10 cellular contexts compared by ENCODE assay signal in the genomic region with DNA sequence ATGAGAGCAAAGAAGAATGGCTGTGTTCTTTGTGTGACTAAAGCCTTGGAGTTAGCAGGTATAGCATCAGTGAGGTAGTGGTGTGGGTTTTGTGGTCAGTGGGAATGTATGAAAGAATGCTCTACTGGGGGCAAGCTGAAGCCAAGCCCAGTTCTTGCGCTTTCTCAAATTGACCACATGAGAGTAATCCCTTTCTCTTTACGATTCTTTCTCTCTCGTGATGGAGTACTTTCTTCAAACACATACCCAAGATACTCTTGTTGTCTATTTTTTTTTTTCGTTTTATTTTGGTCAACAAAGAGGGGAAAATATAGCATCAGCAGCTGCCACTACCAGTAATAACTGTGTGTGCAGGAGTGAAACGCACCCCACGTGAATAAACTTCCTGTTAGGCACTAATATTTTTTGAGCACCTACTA. TPM values are rescaled to one million over a fixed set of nuclear protein-coding genes. Genes with fewer than 3 reads are reported as not detected.
DNase-seq lines count a peak whose midpoint lies in the region; ATAC-seq, FAIRE-seq and TF ChIP-seq lines count a peak whose summit lies in the region.
"Had no signal": no experiment of that assay in that cellular context is flagged by ENCODE, and none has a peak within 500 bp of the region (broad histone marks: within the 10 kb centered on the region; RNA-seq: fewer than 3 reads in every experiment).

No MANE protein-coding gene starts in this region.

- POLR2A ChIA-PET in HepG2 (lab: Yijun Ruan, JAX) (interaction anchor here (2.5 to 4.1 kb wide), 2 partner anchors 9 to 48 kb away, joined by 7 to 35 read pairs; a partner anchor contains a TSS), PC-3 (lab: Charles Lee; ENCODE audit: unreplicated experiment) (no interaction called here)

- BruUV-seq in HepG2 (replicated peaks; lab: Mats Ljungman, UMichigan) (no TSS peak), PC-3 (replicated peaks; lab: Mats Ljungman, UMichigan) (no TSS peak)

- TF ChIP-seq POLR2A in HepG2 (IDR thresholded peaks at IDR 0.05; ENCODE audit: insufficient read depth in 1 of 2, low read depth in 2 of 2, low read length in 2 of 2) (no peak), right lobe of liver (IDR thresholded peaks at IDR 0.05) (no peak), gastroesophageal sphincter (IDR thresholded peaks at IDR 0.05) (no peak)

- H3K79me2 ChIP-seq in HepG2 (ENCODE audit: insufficient read depth, low read length) (no peaks in the 10 kb centered on the region), PC-3 (ENCODE audit: low read length) (no peaks in the 10 kb centered on the region)

- CTCF ChIA-PET in HepG2 (lab: Yijun Ruan, JAX; ENCODE audit: low intra/inter-chr PET ratio, low total read pairs) (no interaction called here), PC-3 (lab: Charles Lee) (no interaction called here)

- intact Hi-C loops in HepG2 (cut with micrococcal nuclease; ENCODE audit: unreplicated experiment): no loop called here
- intact Hi-C loops in right lobe of liver (cut with DNase I): no loop called here
- intact Hi-C loops in PC-3 (cut with micrococcal nuclease): no loop called here

- H3K4me1 Mint-ChIP-seq in chondrocyte (ENCODE audit: low read depth): peaks cover 5% of the 10 kb centered on the region
- H3K4me1 Mint-ChIP-seq: central memory CD8-positive, alpha-beta T cell had no signal

- H2AFZ ChIP-seq in HepG2 (ENCODE audit: low read length): no peak overlapping the region
- H2AFZ ChIP-seq in PC-3 (ENCODE audit: low read length): no peak overlapping the region

- ATAC-seq in HepG2: peak; percentile 71
- ATAC-seq in right lobe of liver: no peak
- ATAC-seq in HG02885 (IDR thresholded peaks at IDR 0.05; ENCODE audit: poor library complexity, unreplicated experiment): peak; percentile 68
- ATAC-seq in PC-3: peak; percentile 40; the same call in 1 of the 2 replicates
- ATAC-seq in gastroesophageal sphincter: no peak

- TF ChIP-seq CTCF in HepG2 (CRISPR knock-in tag; IDR thresholded peaks at IDR 0.05) (no peak), right lobe of liver (IDR thresholded peaks at IDR 0.05) (no peak), PC-3 (conservative IDR thresholded peaks at IDR 0.05; ENCODE audit: low read depth, low read length) (no peak), gastroesophageal sphincter (IDR thresholded peaks at IDR 0.05) (no peak), chondrocyte (IDR thresholded peaks at IDR 0.05) (no peak)

- H3K27me3 ChIP-seq in HepG2 (ENCODE audit: control insufficient read depth in 1 of 2, insufficient read depth in 2 of 2, low read length in 2 of 2): no peaks in the 10 kb centered on the region
- no peaks in the 10 kb centered on the region for H3K27me3 ChIP-seq in right lobe of liver
- no peaks in the 10 kb centered on the region for H3K27me3 ChIP-seq in PC-3 (ENCODE audit: low read length)
- no peaks in the 10 kb centered on the region for H3K27me3 ChIP-seq in gastroesophageal sphincter

- no peak overlapping the region for H3K27ac Mint-ChIP-seq in chondrocyte (ENCODE audit: unreplicated experiment)

- H3K9me3 ChIP-seq in HepG2 (ENCODE audit: low read length) (peaks cover 25% of the 10 kb centered on the region), right lobe of liver (no peaks in the 10 kb centered on the region), PC-3 (ENCODE audit: low read length) (no peaks in the 10 kb centered on the region), gastroesophageal sphincter (peaks cover 0 to 8% (median 0%) of the 10 kb centered on the region in 3 donors)

- H3K9me2 ChIP-seq in PC-3 (replicated peaks; ENCODE audit: low read length): no peaks in the 10 kb centered on the region

- H3K27ac ChIP-seq in HepG2 (ENCODE audit: extremely low read length, insufficient read depth, low read length): no peak overlapping the region
- H3K27ac ChIP-seq in right lobe of liver: no peak overlapping the region
- no peak overlapping the region for H3K27ac ChIP-seq in PC-3 (ENCODE audit: low read length)
- H3K27ac ChIP-seq in gastroesophageal sphincter: no peak overlapping the region

- H3K4me1 ChIP-seq in HepG2 (ENCODE audit: insufficient read depth, low read length) (peaks cover 47% of the 10 kb centered on the region), right lobe of liver (peaks cover 0 to 15% (median 8%) of the 10 kb centered on the region in 4 donors), PC-3 (ENCODE audit: insufficient read depth, low read length) (peaks cover 3% of the 10 kb centered on the region; the same call in 1 of the 2 replicates), gastroesophageal sphincter (no peaks in the 10 kb centered on the region)

- TF ChIP-seq RAD21 in HepG2 (CRISPR knock-in tag; IDR thresholded peaks at IDR 0.05): no peak

- H3K4me3 Mint-ChIP-seq in chondrocyte (ENCODE audit: unreplicated experiment): no peak overlapping the region
- H3K4me3 Mint-ChIP-seq: central memory CD8-positive, alpha-beta T cell had no signal

- FAIRE-seq in HepG2 (lab: Jason Lieb, UNC) (no peak), frontal cortex (lab: Jason Lieb, UNC) (no peak)

- in situ Hi-C loops in HepG2 (cut with HindIII; ENCODE audit: extremely low pct_ligation_motif_present, low pct_unique_long_range_greater_than_20kb): no loop called here

- H3K36me3 ChIP-seq in HepG2 (replicated peaks in 1 of 2; ENCODE audit: control insufficient read depth in 1 of 2, insufficient read depth in 2 of 2, low read length in 2 of 2) (no peaks in the 10 kb centered on the region; a peak in 1 of 5 replicates), right lobe of liver (no peaks in the 10 kb centered on the region), PC-3 (ENCODE audit: low read depth, low read length) (no peaks in the 10 kb centered on the region), gastroesophageal sphincter (no peaks in the 10 kb centered on the region)

- WGBS in HepG2 (ENCODE audit: low lambda C conversion rate): 53% methylated on average over 6 of the region's 6 CpGs
- WGBS in right lobe of liver (ENCODE audit: insufficient coverage, low coverage, low lambda C conversion rate, missing lambda C conversion rate): 60% methylated on average over 6 of the region's 6 CpGs
- WGBS in gastroesophageal sphincter (ENCODE audit: low coverage in 1 of 2), 2 donors: 76 to 81% methylated on average over 6 of the region's 6 CpGs

- H4K20me1 ChIP-seq in HepG2 (ENCODE audit: insufficient read depth, low read length) (no peaks in the 10 kb centered on the region), PC-3 (ENCODE audit: low read length) (no peaks in the 10 kb centered on the region)

- H3K9ac ChIP-seq in HepG2 (ENCODE audit: insufficient read depth, low read depth, low read length) (no peak overlapping the region), PC-3 (ENCODE audit: low read length) (no peak overlapping the region)

- peaks cover 6% of the 10 kb centered on the region for H3K9me3 Mint-ChIP-seq in chondrocyte (ENCODE audit: low read depth)
- H3K9me3 Mint-ChIP-seq: central memory CD8-positive, alpha-beta T cell had no signal

- no peaks in the 10 kb centered on the region for H3K27me3 Mint-ChIP-seq in chondrocyte (ENCODE audit: low read depth)

- no peaks in the 10 kb centered on the region for H3K36me3 Mint-ChIP-seq in chondrocyte (ENCODE audit: low read depth)

- H3K4me3 ChIP-seq in HepG2 (replicated peaks in 1 of 3; ENCODE audit: insufficient read depth in 1 of 3, low read depth in 2 of 3, low read length in 3 of 3) (no peak overlapping the region), right lobe of liver (no peak overlapping the region), PC-3 (ENCODE audit: low read length) (no peak overlapping the region), gastroesophageal sphincter (no peak overlapping the region)

- no peaks in the 10 kb centered on the region for H3F3A ChIP-seq in PC-3 (ENCODE audit: low read length, unreplicated experiment)

- H3K4me2 ChIP-seq in HepG2 (ENCODE audit: low read depth, low read length) (peak overlapping the region; percentile 20), PC-3 (ENCODE audit: low read length) (no peak overlapping the region)

- DNase-seq in HepG2 (ENCODE audit: low spot score): peak; percentile 74
- DNase-seq in right lobe of liver: no peak
- DNase-seq in PC-3: peak; percentile 51
- no peak for DNase-seq in chondrocyte (ENCODE audit: low spot score)
- DNase-seq in frontal cortex (ENCODE audit: low spot score in 2 of 2): no peak
- no peak for DNase-seq in NCI-H524 (lab: John Stamatoyannopoulos, UW)
- DNase-seq: NCI-H187 treated with DMSO at 0.1 percent for 48 hours had no signal

- TF ChIP-seq EP300 in HepG2 (IDR thresholded peaks at IDR 0.05; ENCODE audit: low read depth in 2 of 2, low read length in 2 of 2) (no peak), HepG2 (CRISPR knock-in tag; IDR thresholded peaks at IDR 0.05; ENCODE audit: borderline replicate concordance) (no peak), gastroesophageal sphincter (IDR thresholded peaks at IDR 0.05) (no peak)

RNA-seq across cellular contexts. Expression of a gene that starts 8.4 kb away (rescaled TPM):
- total RNA-seq in HepG2 (2016; rRNA removed; fragmentation: Illumina TruSeq; extraction: Trizol): 33.3 and 46.5 TPM in 2 replicates
- 6.8 and 8.5 TPM in 2 replicates for total RNA-seq in HepG2 (2016; cell fraction: cytosol; rRNA removed; fragmentation: Illumina TruSeq; extraction: Trizol; ENCODE audit: low read depth)
- total RNA-seq in HepG2 (2016; cell fraction: insoluble cytoplasmic fraction; rRNA removed; fragmentation: Illumina TruSeq; extraction: Trizol): 34.1 and 46.4 TPM in 2 replicates
- 25.9 and 26.8 TPM in 2 replicates for total RNA-seq in HepG2 (2016; cell fraction: membrane; rRNA removed; fragmentation: Illumina TruSeq; extraction: Trizol)
- total RNA-seq in HepG2 (2016; cell fraction: nucleus; rRNA removed; fragmentation: Illumina TruSeq; extraction: Trizol): 25.0 and 33.6 TPM in 2 replicates
- polyA plus RNA-seq in HepG2 (2011; rRNA removed): 15.6 and 18.2 TPM in 2 replicates
- 10.3 and 15.1 TPM in 2 replicates for polyA plus RNA-seq in HepG2 (2011; cell fraction: cytosol; rRNA removed)
- 4.2 and 6.1 TPM in 2 replicates for polyA plus RNA-seq in HepG2 (2011; cell fraction: nucleus; rRNA removed)
- 15.3 and 17.5 TPM in 2 replicates for polyA plus RNA-seq in HepG2 (2012)
- polyA plus RNA-seq in HepG2 (2016; cell fraction: cytosol; fragmentation: Illumina TruSeq; extraction: Trizol; ENCODE audit: low read depth): 5.7 and 6.2 TPM in 2 replicates
- polyA plus RNA-seq in HepG2 (2016; cell fraction: insoluble cytoplasmic fraction; fragmentation: Illumina TruSeq; extraction: Trizol; ENCODE audit: low read depth): 43.3 and 44.9 TPM in 2 replicates
- polyA plus RNA-seq in HepG2 (2016; cell fraction: membrane; fragmentation: Illumina TruSeq; extraction: Trizol; ENCODE audit: low read depth): 17.9 and 18.2 TPM in 2 replicates
- polyA plus RNA-seq in HepG2 (2016; cell fraction: nucleus; fragmentation: Illumina TruSeq; extraction: Trizol; ENCODE audit: insufficient read depth, low read depth): 22.4 and 26.9 TPM in 2 replicates
- polyA minus RNA-seq in HepG2 (2011; rRNA and poly(A)+ RNA removed; ENCODE audit: low replicate concordance): 15.5 and 17.6 TPM in 2 replicates
- 15.5 and 15.7 TPM in 2 replicates for polyA minus RNA-seq in HepG2 (2011; cell fraction: cytosol; rRNA and poly(A)+ RNA removed)
- 18.3 and 31.2 TPM in 2 replicates for polyA minus RNA-seq in HepG2 (2011; cell fraction: nucleus; rRNA and poly(A)+ RNA removed)
- total RNA-seq in right lobe of liver: 10 to 100 TPM; 13.3 to 71.0 (median 48.6) TPM
- 2.0 and 3.9 TPM in 2 replicates for total RNA-seq in PC-3 (2014; rRNA removed)
- 1 to 10 TPM; 3.6 to 4.9 (median 4.1) TPM for total RNA-seq in gastroesophageal sphincter
- 6.3 to 13.9 TPM (median 7.6 TPM) in 3 replicates for total RNA-seq in chondrocyte
- total RNA-seq in frontal cortex: 35.5 TPM

RNA-seq across cellular contexts. Expression of a gene that starts 48.0 kb away (rescaled TPM):
- total RNA-seq in HepG2 (2016; rRNA removed; fragmentation: Illumina TruSeq; extraction: Trizol): 38.6 and 83.9 TPM in 2 replicates
- total RNA-seq in HepG2 (2016; cell fraction: cytosol; rRNA removed; fragmentation: Illumina TruSeq; extraction: Trizol; ENCODE audit: low read depth): 21.6 and 26.9 TPM in 2 replicates
- total RNA-seq in HepG2 (2016; cell fraction: insoluble cytoplasmic fraction; rRNA removed; fragmentation: Illumina TruSeq; extraction: Trizol): 33.9 and 79.2 TPM in 2 replicates
- total RNA-seq in HepG2 (2016; cell fraction: membrane; rRNA removed; fragmentation: Illumina TruSeq; extraction: Trizol): 14.5 and 17.8 TPM in 2 replicates
- 56.9 and 63.7 TPM in 2 replicates for total RNA-seq in HepG2 (2016; cell fraction: nucleus; rRNA removed; fragmentation: Illumina TruSeq; extraction: Trizol)
- polyA plus RNA-seq in HepG2 (2011; rRNA removed): 1.8 and 3.5 TPM in 2 replicates
- polyA plus RNA-seq in HepG2 (2011; cell fraction: cytosol; rRNA removed): 0.83 and 1.0 TPM in 2 replicates
- 1.9 and 2.6 TPM in 2 replicates for polyA plus RNA-seq in HepG2 (2011; cell fraction: nucleus; rRNA removed)
- 4.1 and 9.6 TPM in 2 replicates for polyA plus RNA-seq in HepG2 (2012)
- 0.58 and 0.72 TPM in 2 replicates for polyA plus RNA-seq in HepG2 (2016; cell fraction: cytosol; fragmentation: Illumina TruSeq; extraction: Trizol; ENCODE audit: low read depth)
- polyA plus RNA-seq in HepG2 (2016; cell fraction: insoluble cytoplasmic fraction; fragmentation: Illumina TruSeq; extraction: Trizol; ENCODE audit: low read depth): 32.9 and 35.2 TPM in 2 replicates
- polyA plus RNA-seq in HepG2 (2016; cell fraction: membrane; fragmentation: Illumina TruSeq; extraction: Trizol; ENCODE audit: low read depth): 1.9 and 2.7 TPM in 2 replicates
- 29.1 and 31.9 TPM in 2 replicates for polyA plus RNA-seq in HepG2 (2016; cell fraction: nucleus; fragmentation: Illumina TruSeq; extraction: Trizol; ENCODE audit: insufficient read depth, low read depth)
- 3.3 and 14.6 TPM in 2 replicates for polyA minus RNA-seq in HepG2 (2011; rRNA and poly(A)+ RNA removed; ENCODE audit: low replicate concordance)
- polyA minus RNA-seq in HepG2 (2011; cell fraction: cytosol; rRNA and poly(A)+ RNA removed): 4.2 and 4.9 TPM in 2 replicates
- polyA minus RNA-seq in HepG2 (2011; cell fraction: nucleus; rRNA and poly(A)+ RNA removed): 12.7 and 17.1 TPM in 2 replicates
- total RNA-seq in right lobe of liver: 1 to 10 TPM in 5 of 6 experiments, under 1 TPM in 1; 0.97 to 3.4 (median 1.7) TPM
- 10.8 and 12.6 TPM in 2 replicates for total RNA-seq in PC-3 (2014; rRNA removed)
- total RNA-seq in gastroesophageal sphincter: 1 to 10 TPM; 2.4 to 3.0 (median 2.9) TPM
- 6.6 to 10.1 TPM (median 7.2 TPM) in 3 replicates for total RNA-seq in chondrocyte
- 11.0 TPM for total RNA-seq in frontal cortex

Comparison
In these comparisons a context has a peak if more than half of its experiments do, and no peak if none do; other contexts are left out.
1. ATAC-seq: peak in HepG2 (single experiment), HG02885 (single experiment) and PC-3 (single experiment); none in right lobe of liver (0 of 4) and gastroesophageal sphincter (single experiment).
2. DNase-seq: peak in HepG2 (single experiment) and PC-3 (single experiment); none in right lobe of liver (0 of 3), chondrocyte (single experiment), frontal cortex (0 of 2) and NCI-H524 (0 of 2).